ENCODE assay signal across 19 cellular contexts in the genomic region with DNA sequence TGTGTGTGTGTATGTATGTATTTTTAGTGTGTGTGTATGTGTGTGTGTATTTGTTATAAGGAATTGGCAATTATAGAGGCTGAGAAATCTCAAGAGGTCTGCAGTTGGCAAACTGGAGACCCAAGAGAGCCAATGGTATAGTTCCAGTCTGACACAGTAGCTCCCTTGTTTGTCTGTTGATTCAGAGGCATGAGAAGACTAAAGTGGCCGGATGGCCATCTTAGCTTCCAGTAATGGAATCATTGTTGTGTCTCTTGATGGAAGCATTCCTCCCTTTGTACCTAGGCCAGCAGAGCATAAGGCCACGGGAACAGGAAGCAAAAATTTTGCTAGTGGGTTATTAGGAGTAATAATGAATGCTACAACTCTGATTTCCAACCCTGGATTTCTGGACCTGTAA.
A peak's percentile ranks its signal among the peaks of the same experiment; 100 is the strongest.
DNase-seq lines count a peak whose midpoint lies in the region; ATAC-seq lines count a peak whose summit lies in the region.
"Had no signal": no experiment of that assay in that cellular context is flagged by ENCODE, and none has a peak within 500 bp of the region (broad histone marks: within the 10 kb centered on the region; RNA-seq: fewer than 3 reads in every experiment).

No MANE protein-coding gene starts in this region.

- no peaks in the 10 kb centered on the region for H3K9me3 ChIP-seq in aorta (ENCODE audit: control insufficient read depth, low read length)
- H3K9me3 ChIP-seq: BE2C, BLaER1, Caco-2 had no signal

- ATAC-seq in GM21447 (IDR thresholded peaks at IDR 0.05; ENCODE audit: unreplicated experiment) = no peak
- ATAC-seq in aorta (ENCODE audit: low FRiP score) = no peak
- ATAC-seq: GM12878 had no signal

- no peak overlapping the region for H3K4me3 ChIP-seq in aorta (ENCODE audit: low read length in 2 of 2)
- H3K4me3 ChIP-seq: BLaER1, GM12878 had no signal

- intact Hi-C loops in aorta (cut with DNase I) = no loop called here

- no peaks in the 10 kb centered on the region for H3K36me3 ChIP-seq in aorta (ENCODE audit: control insufficient read depth in 1 of 2, insufficient read depth in 2 of 2, low read length in 1 of 2)
- H3K36me3 ChIP-seq: BE2C, BLaER1 had no signal

- no peak overlapping the region for H3K27ac ChIP-seq in aorta (ENCODE audit: low read depth in 1 of 2, low read length in 2 of 2)
- H3K27ac ChIP-seq: BLaER1 had no signal

- peaks cover 0 to 2% of the 10 kb centered on the region in 2 donors for H3K27me3 ChIP-seq in aorta (ENCODE audit: control insufficient read depth in 1 of 2, insufficient read depth in 2 of 2, low read length in 1 of 2)
- H3K27me3 ChIP-seq: BE2C, BLaER1 had no signal

- DNase-seq in RPMI7951 (ENCODE audit: low read depth) (peak; percentile 0), foreskin melanocyte (peak; percentile 67), pons (ENCODE audit: low spot score) (peak; percentile 48), NCI-H1417 (lab: John Stamatoyannopoulos, UW) (no peak), aorta (no peak)
- DNase-seq: 8988T; ACHN; BE2C; C1 segment of cervical spinal cord; Caco-2; Calu3; CD4-positive, alpha-beta memory T cell; CD4-positive, CD25-positive, alpha-beta regulatory T cell; CD8-positive, alpha-beta memory T cell; DMS79 treated with DMSO at 0.1 percent for 48 hours; GDM1 had no signal

- no peaks in the 10 kb centered on the region for H3K4me1 ChIP-seq in aorta (ENCODE audit: control insufficient read depth in 1 of 2, insufficient read depth in 2 of 2, low read length in 2 of 2)
- H3K4me1 ChIP-seq: BLaER1, Caco-2 had no signal

- WGBS in aorta, 2 donors = 88 to 91% methylated on average over 2 of the region's 2 CpGs

Comparison
In these comparisons a context has a peak if more than half of its experiments do, and no peak if none do; other contexts are left out.
1. DNase-seq: peak in RPMI7951 (single experiment), foreskin melanocyte (single experiment) and pons (single experiment); none in NCI-H1417 (0 of 3) and aorta (0 of 2).